8 cellular contexts compared by ENCODE assay signal in the genomic region with DNA sequence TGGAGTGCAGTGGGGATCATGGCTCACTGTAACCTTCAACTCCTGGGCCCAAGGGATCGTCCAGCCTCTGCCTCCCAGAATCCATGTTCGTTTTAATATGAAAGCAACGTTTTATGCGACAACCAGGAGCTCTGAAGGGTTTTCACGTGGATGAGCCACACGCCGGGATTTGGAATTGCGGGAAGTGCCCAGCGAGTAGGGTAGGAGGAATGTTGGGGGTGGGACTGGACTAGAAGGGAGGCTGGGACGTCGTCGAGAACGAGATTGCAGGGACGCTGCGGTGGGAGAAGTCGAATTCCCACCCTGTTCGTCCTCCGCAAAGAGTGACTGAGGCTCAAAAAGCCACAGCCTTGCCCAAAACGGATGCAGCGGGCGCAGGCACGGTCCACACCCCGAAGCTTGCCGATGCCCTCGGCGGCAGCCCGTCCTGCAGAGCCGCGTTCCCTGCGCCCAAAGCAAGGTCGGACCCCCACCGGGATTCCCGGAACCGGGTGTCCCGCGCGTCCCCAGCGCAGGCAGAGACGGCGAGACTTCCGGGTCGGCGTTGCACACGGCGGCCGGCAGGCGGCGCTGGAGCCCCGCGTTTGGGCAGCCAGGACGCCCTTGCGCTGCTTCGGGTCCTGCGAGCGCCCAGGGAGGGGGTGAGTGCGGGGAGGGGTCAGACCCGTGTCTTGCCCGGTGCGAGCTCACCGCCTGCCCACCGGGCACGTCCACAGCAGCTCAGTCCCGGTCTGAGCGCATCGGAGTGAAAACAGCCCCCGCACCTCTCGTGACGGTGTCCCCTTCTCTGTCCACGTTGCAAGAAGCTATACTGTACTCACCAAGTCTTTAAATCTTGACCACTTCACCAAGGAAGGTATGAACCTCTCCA.
DNase-seq lines count a peak whose midpoint lies in the region; ATAC-seq and TF ChIP-seq lines count a peak whose summit lies in the region.

No MANE protein-coding gene starts in this region.

- BruUV-seq in PC-9 (replicated peaks; lab: Mats Ljungman, UMichigan): no TSS peak

- peak overlapping the region; percentile 99 for H2AFZ ChIP-seq in PC-9

- peak overlapping the region; percentile 49 to 86 (median 66) for H3K27ac Mint-ChIP-seq in naive B cell
- H3K27ac Mint-ChIP-seq in stimulated activated memory B cell treated with anti-CD40 and anti-IgM and Interleukin-4, amounts not matched to agents 10 μg/mL and 1 μg/mL and 100 μg/mL, for 72 hours: peak overlapping the region; percentile 76

- no peaks in the 10 kb centered on the region for H3K79me2 ChIP-seq in PC-9 (ENCODE audit: low read depth)

- H3F3A ChIP-seq in PC-9 (ENCODE audit: insufficient read depth, low read depth): no peaks in the 10 kb centered on the region

- ATAC-seq in GM19438 (IDR thresholded peaks at IDR 0.05; ENCODE audit: low read depth, unreplicated experiment) (peak; percentile 82), naive B cell (ENCODE audit: low read depth in 2 of 2) (peak; percentile 83 to 87)
- peak; percentile 87 for ATAC-seq in stimulated activated memory B cell treated with anti-CD40 and anti-IgM and Interleukin-4, amounts not matched to agents 10 μg/mL and 1 μg/mL and 100 μg/mL, for 72 hours

- no peaks in the 10 kb centered on the region for H3K9me3 ChIP-seq in PC-9 (ENCODE audit: insufficient read depth, low read depth)

- peaks cover 7 to 27% (median 16%) of the 10 kb centered on the region in 3 donors for H3K27me3 Mint-ChIP-seq in naive B cell
- H3K27me3 Mint-ChIP-seq in stimulated activated memory B cell treated with anti-CD40 and anti-IgM and Interleukin-4, amounts not matched to agents 10 μg/mL and 1 μg/mL and 100 μg/mL, for 72 hours: peaks cover 17% of the 10 kb centered on the region

- H3K9me3 Mint-ChIP-seq in naive B cell: no peaks in the 10 kb centered on the region
- no peaks in the 10 kb centered on the region for H3K9me3 Mint-ChIP-seq in stimulated activated memory B cell treated with anti-CD40 and anti-IgM and Interleukin-4, amounts not matched to agents 10 μg/mL and 1 μg/mL and 100 μg/mL, for 72 hours

- H3K36me3 Mint-ChIP-seq in naive B cell: no peaks in the 10 kb centered on the region
- H3K36me3 Mint-ChIP-seq in stimulated activated memory B cell treated with anti-CD40 and anti-IgM and Interleukin-4, amounts not matched to agents 10 μg/mL and 1 μg/mL and 100 μg/mL, for 72 hours: no peaks in the 10 kb centered on the region

- CTCF ChIA-PET in PC-9 (lab: Charles Lee): interaction anchor here (0.6 to 1.4 kb wide), 6 partner anchors 9 to 1913 kb away, joined by 3 to 19 read pairs (median 4); partner anchors contain the start of gene DHX35

- POLR2A ChIA-PET in PC-9 (lab: Charles Lee; ENCODE audit: unreplicated experiment): interaction anchor here (0.6 kb wide), 1 partner anchor 224 kb away, joined by 7 read pairs; no protein-coding TSS in a partner anchor

- peak overlapping the region; percentile 83 to 95 (median 94) for H3K4me3 Mint-ChIP-seq in naive B cell
- H3K4me3 Mint-ChIP-seq in stimulated activated memory B cell treated with anti-CD40 and anti-IgM and Interleukin-4, amounts not matched to agents 10 μg/mL and 1 μg/mL and 100 μg/mL, for 72 hours: peak overlapping the region; percentile 81

- no peaks in the 10 kb centered on the region for H3K36me3 ChIP-seq in PC-9 (ENCODE audit: low read depth)

- peaks cover 0 to 6% (median 4%) of the 10 kb centered on the region in 3 donors for H3K4me1 Mint-ChIP-seq in naive B cell
- peaks cover 12% of the 10 kb centered on the region for H3K4me1 Mint-ChIP-seq in stimulated activated memory B cell treated with anti-CD40 and anti-IgM and Interleukin-4, amounts not matched to agents 10 μg/mL and 1 μg/mL and 100 μg/mL, for 72 hours

- 0 out of 2 replicates have a peak, but pooled peaks cover 6% of the 10 kb centered on the region for H3K4me1 ChIP-seq in PC-9 (replicated peaks; ENCODE audit: insufficient read depth)

- peak overlapping the region; percentile 97 for H3K4me3 ChIP-seq in PC-9

- DNase-seq in CMK (ENCODE audit: low read depth) (peak; percentile 24), HT-29 (ENCODE audit: low spot score) (peak; percentile 82), PC-9 (peak in 1 of 2 experiments; percentile 75), fibroblast of gingiva (ENCODE audit: low read depth) (peak; percentile 61), naive B cell (peak; percentile 71)
- DNase-seq in activated T-cell treated with anti-CD3 and anti-CD28 coated beads, Interleukin-2, amount 50 U/mL, for 48 hours: peak; percentile 88 to 90

- TF ChIP-seq CTCF in PC-9 (conservative IDR thresholded peaks at IDR 0.05): peak; percentile 96

- peaks cover 20% of the 10 kb centered on the region; the same call in 1 of the 2 replicates for H3K27me3 ChIP-seq in PC-9 (ENCODE audit: insufficient read depth, low read depth)

- H3K4me2 ChIP-seq in PC-9: peak overlapping the region; percentile 100

- H4K20me1 ChIP-seq in PC-9 (ENCODE audit: insufficient read depth): no peaks in the 10 kb centered on the region

- intact Hi-C loops in PC-9 (cut with micrococcal nuclease; ENCODE audit: unreplicated experiment): loop anchor here (1.0 to 5.0 kb wide), 3 partner anchors 31 to 1913 kb away; no protein-coding TSS in a partner anchor

- no peak overlapping the region for H3K27ac ChIP-seq in PC-9

- no peaks in the 10 kb centered on the region for H3K9me2 ChIP-seq in PC-9 (ENCODE audit: insufficient read depth)
